Comparison of ENCODE assay signal across 24 cellular contexts in genomic region chr6:118309337-118310093, GRCh38.
"Had no signal": no experiment of that assay in that cellular context is flagged by ENCODE, and none has a peak within 500 bp of the region (broad histone marks: within the 10 kb centered on the region; RNA-seq: fewer than 3 reads in every experiment).

No MANE protein-coding gene starts in this region.

- H3K4me3 ChIP-seq: breast epithelium, hepatocyte, lung, stomach, testis had no signal

- H2AFZ ChIP-seq: hepatocyte had no signal

- H3K27ac ChIP-seq: breast epithelium, hepatocyte, testis had no signal

- H3K4me2 ChIP-seq: hepatocyte had no signal

- H3K9me3 Mint-ChIP-seq: activated CD4-positive, alpha-beta T cell treated with anti-CD3 and anti-CD28 coated beads, Interleukin-2, amount 10 ng/mL, durations not matched to agents 24 days and 14 days; activated CD8-positive, alpha-beta T cell treated with anti-CD3 and anti-CD28 coated beads for 36 hours; activated naive CD4-positive, alpha-beta T cell treated with anti-CD3 and anti-CD28 coated beads for 36 hours; activated T-helper 2 cell treated with anti-CD3 and anti-CD28 coated beads, Interferon-gamma antibody, Interleukin-2, Interleukin-4, amounts not matched to agents 10 μg/mL and 5 μg/mL and 100 μg/mL, durations not matched to agents 14 hours and 24 hours and 36 hours; dendritic cell treated with granulocyte-macrophage colony-stimulating factor and Interleukin-4, amounts not matched to agents 40 ng/mL and 50 ng/mL, for 4 days; nephron had no signal

- H3K36me3 ChIP-seq: breast epithelium, stomach had no signal

- H3K79me2 ChIP-seq: hepatocyte had no signal

- DNase-seq: activated CD4-positive, alpha-beta T cell treated with anti-CD3 and anti-CD28 coated beads, Interleukin-2, amount 10 ng/mL, durations not matched to agents 24 days and 14 days; activated CD8-positive, alpha-beta T cell treated with anti-CD3 and anti-CD28 coated beads for 36 hours; activated naive CD4-positive, alpha-beta T cell treated with anti-CD3 and anti-CD28 coated beads for 36 hours; activated T-cell treated with anti-CD3 and anti-CD28 coated beads, Interleukin-2, amount 50 U/mL, for 1 hour; anterior cingulate cortex; cerebellar nuclear complex; effector CD8-positive, alpha-beta T cell; left colon; occipital lobe; small intestine; stimulated activated CD4-positive, alpha-beta T cell treated with anti-CD3 and anti-CD28 coated beads, Interleukin-15, amount 100 ng/mL, for 24 hours; stimulated activated CD4-positive, alpha-beta T cell treated with anti-CD3 and anti-CD28 coated beads, Interleukin-2, amount 100 ng/mL, for 48 hours; stomach; T-helper 1 cell; T-helper 9 cell; testis had no signal

- H3K4me1 ChIP-seq: breast epithelium had no signal

- H3K27me3 Mint-ChIP-seq: activated CD8-positive, alpha-beta T cell treated with anti-CD3 and anti-CD28 coated beads for 36 hours; dendritic cell treated with granulocyte-macrophage colony-stimulating factor and Interleukin-4, amounts not matched to agents 40 ng/mL and 50 ng/mL, for 4 days had no signal

- H3K27ac Mint-ChIP-seq: activated CD4-positive, alpha-beta T cell treated with anti-CD3 and anti-CD28 coated beads, Interleukin-2, amount 10 ng/mL, durations not matched to agents 24 days and 14 days; activated CD8-positive, alpha-beta T cell treated with anti-CD3 and anti-CD28 coated beads for 36 hours; activated naive CD4-positive, alpha-beta T cell treated with anti-CD3 and anti-CD28 coated beads for 36 hours; activated T-helper 2 cell treated with anti-CD3 and anti-CD28 coated beads, Interferon-gamma antibody, Interleukin-2, Interleukin-4, amounts not matched to agents 10 μg/mL and 5 μg/mL and 100 μg/mL, durations not matched to agents 14 hours and 24 hours and 36 hours; dendritic cell treated with granulocyte-macrophage colony-stimulating factor and Interleukin-4, amounts not matched to agents 40 ng/mL and 50 ng/mL, for 4 days; mesothelial cell of epicardium had no signal

- H3K4me3 Mint-ChIP-seq: activated CD4-positive, alpha-beta T cell treated with anti-CD3 and anti-CD28 coated beads, Interleukin-2, amount 10 ng/mL, durations not matched to agents 24 days and 14 days; activated CD8-positive, alpha-beta T cell treated with anti-CD3 and anti-CD28 coated beads for 36 hours; activated naive CD4-positive, alpha-beta T cell treated with anti-CD3 and anti-CD28 coated beads for 36 hours; dendritic cell treated with granulocyte-macrophage colony-stimulating factor and Interleukin-4, amounts not matched to agents 40 ng/mL and 50 ng/mL, for 4 days; mesothelial cell of epicardium; nephron had no signal

- H3K27me3 ChIP-seq: breast epithelium, hepatocyte, stomach, testis had no signal

- H3K4me1 Mint-ChIP-seq: activated CD4-positive, alpha-beta T cell treated with anti-CD3 and anti-CD28 coated beads, Interleukin-2, amount 10 ng/mL, durations not matched to agents 24 days and 14 days; nephron had no signal

- ATAC-seq: activated CD8-positive, alpha-beta T cell treated with anti-CD3 and anti-CD28 coated beads for 36 hours; esophagus mucosa; left colon had no signal

- H3K9me3 ChIP-seq: breast epithelium, stomach, testis had no signal

- H3K36me3 Mint-ChIP-seq: mesothelial cell of epicardium had no signal
